8 cellular contexts compared by ENCODE assay signal in genomic region chr5:178130576-178131445, GRCh38. TPM values are rescaled to one million over a fixed set of nuclear protein-coding genes. Genes with fewer than 3 reads are reported as not detected.
DNase-seq lines count a peak whose midpoint lies in the region; ATAC-seq and TF ChIP-seq lines count a peak whose summit lies in the region.

RMND5B (plus strand) TSS chr5:178131014; CDS start chr5:178138120, 7,106 bp downstream.

- peak within 1 kb of the TSS; percentile 36 for H4K12ac ChIP-seq in trophoblast cell (ENCODE audit: low read depth, low read length)

- WGBS in trophoblast cell (ENCODE audit: extremely low coverage, insufficient coverage, insufficient read length): no CpG with 5 or more reads among the region's 102 CpGs
- WGBS in transverse colon (ENCODE audit: low coverage in 1 of 2), 2 donors: 1% methylated on average over 58 of the region's 102 CpGs; no CpG with 5 or more reads in 1 of the 2 donors

- H3K4me3 Mint-ChIP-seq in T-cell: peak within 1 kb of the TSS; percentile 71 to 82 (median 77)

- H3K18ac ChIP-seq in trophoblast cell (ENCODE audit: low read length): peak within 1 kb of the TSS; percentile 19

- H4K8ac ChIP-seq in trophoblast cell (ENCODE audit: low read depth, low read length): peak within 1 kb of the TSS; percentile 90

- in situ Hi-C loops in transverse colon (cut with MboI; ENCODE audit: low pct_ligation_motif_present in 1 of 4, low pct_unique_long_range_greater_than_20kb in 1 of 4, low sequenced_read_pairs in 3 of 4): no loop called here

- H3K36me3 ChIP-seq in adipocyte (ENCODE audit: control insufficient read depth, insufficient read depth, low read length, severe bottlenecking): peaks cover 14% of the 10 kb centered on the region
- H3K36me3 ChIP-seq in cardiac muscle cell: peaks cover 5% of the 10 kb centered on the region
- peaks cover 5% of the 10 kb centered on the region in 2 experiments for H3K36me3 ChIP-seq in trophoblast cell (ENCODE audit: control insufficient read depth in 1 of 2, insufficient read depth in 2 of 2, low read length in 2 of 2)
- H3K36me3 ChIP-seq in transverse colon: peaks cover 0 to 4% (median 0%) of the 10 kb centered on the region in 4 donors

- H3K27me3 ChIP-seq in adipocyte (replicated peaks; ENCODE audit: control insufficient read depth, insufficient read depth, low read length) (no peaks in the 10 kb centered on the region), cardiac muscle cell (no peaks in the 10 kb centered on the region), trophoblast cell (ENCODE audit: insufficient read depth, low read length) (no peaks in the 10 kb centered on the region), transverse colon (no peaks in the 10 kb centered on the region)

- H2BK12ac ChIP-seq in trophoblast cell (ENCODE audit: low read length): no peak within 1 kb of the TSS

- peak within 1 kb of the TSS; percentile 88 for H3K9ac ChIP-seq in adipocyte (ENCODE audit: low read length)
- peak within 1 kb of the TSS; percentile 96 for H3K9ac ChIP-seq in trophoblast cell (ENCODE audit: low read length)

- TF ChIP-seq POLR2A in transverse colon (IDR thresholded peaks at IDR 0.05): peak; percentile 71

- H2BK5ac ChIP-seq in trophoblast cell (ENCODE audit: low read depth, low read length, poor library complexity): peak within 1 kb of the TSS; percentile 51

- H3K4me3 ChIP-seq in GM12865 (ENCODE audit: low read depth, low read length) (peak within 1 kb of the TSS; percentile 99), adipocyte (ENCODE audit: low read length) (peak within 1 kb of the TSS; percentile 89), cardiac muscle cell (peak within 1 kb of the TSS; percentile 100), trophoblast cell (ENCODE audit: low read depth, low read length) (peak within 1 kb of the TSS; percentile 84), transverse colon (peak within 1 kb of the TSS; percentile 90 to 97 (median 92))

- peak within 1 kb of the TSS; percentile 86 for H3K27ac ChIP-seq in cardiac muscle cell
- H3K27ac ChIP-seq in trophoblast cell (ENCODE audit: low read depth, low read length): peak within 1 kb of the TSS; percentile 87
- H3K27ac ChIP-seq in transverse colon: peak within 1 kb of the TSS; percentile 93 to 100 (median 98)

- H3K4me2 ChIP-seq in trophoblast cell (ENCODE audit: low read length): peak within 1 kb of the TSS; percentile 84

- DNase-seq in GM12865 (ENCODE audit: low read depth) (peak; percentile 94), NCI-H1092 (lab: John Stamatoyannopoulos, UW) (peak; percentile 73), T-cell (peak; percentile 54 to 81 (median 69)), adipocyte (ENCODE audit: low read depth) (peak; percentile 95), cardiac muscle cell (ENCODE audit: low read depth in 1 of 2, low spot score in 1 of 2) (peak; percentile 81 to 93), trophoblast cell (peak; percentile 78 to 86), transverse colon (peak; percentile 90)

- H2BK120ac ChIP-seq in trophoblast cell (ENCODE audit: insufficient read depth, low read length, poor library complexity): peak within 1 kb of the TSS; percentile 57

- no peak for TF ChIP-seq CTCF in GM12865 (IDR thresholded peaks at IDR 0.05; ENCODE audit: insufficient read depth, low read depth, low read length, missing control alignments)
- no peak for TF ChIP-seq CTCF in cardiac muscle cell (IDR thresholded peaks at IDR 0.05; ENCODE audit: low read depth, low read length)
- TF ChIP-seq CTCF in transverse colon (IDR thresholded peaks at IDR 0.05): no peak

- TF ChIP-seq EP300 in transverse colon (IDR thresholded peaks at IDR 0.05; ENCODE audit: low read depth): no peak

- peaks cover 11% of the 10 kb centered on the region for H3K79me1 ChIP-seq in trophoblast cell (ENCODE audit: low read length)

- peak within 1 kb of the TSS; percentile 24 for H3K4ac ChIP-seq in trophoblast cell (ENCODE audit: low read depth, low read length)

- H3K36me3 Mint-ChIP-seq in T-cell: peaks cover 10% of the 10 kb centered on the region

- peaks cover 24 to 30% (median 30%) of the 10 kb centered on the region in 3 donors for H3K4me1 Mint-ChIP-seq in T-cell

- peak within 1 kb of the TSS; percentile 64 to 85 for H3K27ac Mint-ChIP-seq in T-cell

- intact Hi-C loops in transverse colon (cut with DNase I; ENCODE audit: low total_unique reads): no loop called here

- no peaks in the 10 kb centered on the region for H3K27me3 Mint-ChIP-seq in T-cell

- H3K79me2 ChIP-seq in trophoblast cell (ENCODE audit: control insufficient read depth, insufficient read depth, low read length, poor library complexity): peaks cover 9% of the 10 kb centered on the region

- peak within 1 kb of the TSS; percentile 22 for H3K14ac ChIP-seq in trophoblast cell (ENCODE audit: low read length)

- POLR2A ChIA-PET in T-cell (lab: Charles Lee): interaction anchor here in 1 of 2 donors (0.7 to 1.1 kb wide), 2 partner anchors 10 to 1455 kb away, joined by 4 to 8 read pairs; no protein-coding TSS in a partner anchor

- H3K4me1 ChIP-seq in adipocyte (ENCODE audit: control insufficient read depth, insufficient read depth, low read length): peaks cover 5% of the 10 kb centered on the region
- H3K4me1 ChIP-seq in cardiac muscle cell (ENCODE audit: low read depth): no peaks in the 10 kb centered on the region
- peaks cover 7 to 8% of the 10 kb centered on the region in 2 experiments for H3K4me1 ChIP-seq in trophoblast cell (ENCODE audit: control insufficient read depth in 1 of 2, insufficient read depth in 2 of 2, low read length in 2 of 2)
- peaks cover 0 to 19% (median 12%) of the 10 kb centered on the region in 4 donors for H3K4me1 ChIP-seq in transverse colon

- peak within 1 kb of the TSS; percentile 30 for H2AFZ ChIP-seq in trophoblast cell (ENCODE audit: insufficient read depth, low read length, poor library complexity)

- H2AK5ac ChIP-seq in trophoblast cell (ENCODE audit: low read length): no peak within 1 kb of the TSS

- H3K9me3 Mint-ChIP-seq in T-cell: no peaks in the 10 kb centered on the region

- peak within 1 kb of the TSS; percentile 14 for H3K23ac ChIP-seq in trophoblast cell (ENCODE audit: low read length)

- peak within 1 kb of the TSS; percentile 75 for H4K91ac ChIP-seq in trophoblast cell (ENCODE audit: low read depth, low read length)

- CTCF ChIA-PET in T-cell (lab: Charles Lee): interaction anchor here (1.4 kb wide), 2 partner anchors 10 kb away, joined by 3 to 4 read pairs; no protein-coding TSS in a partner anchor

- H3K9me3 ChIP-seq in adipocyte (ENCODE audit: control insufficient read depth, low read length) (no peaks in the 10 kb centered on the region), cardiac muscle cell (ENCODE audit: low read depth) (no peaks in the 10 kb centered on the region), trophoblast cell (ENCODE audit: insufficient read depth, low read depth, low read length) (no peaks in the 10 kb centered on the region), transverse colon (no peaks in the 10 kb centered on the region)

- ATAC-seq in HG02571 (IDR thresholded peaks at IDR 0.05; ENCODE audit: unreplicated experiment): peak; percentile 76
- ATAC-seq in T-cell (replicated peaks in 1 of 4): peak; percentile 90 to 93 (median 92)

RNA-seq across cellular contexts. Expression of gene RMND5B, which starts in this region (rescaled TPM):
- total RNA-seq in T-cell (10 to 100 TPM; 22.4 to 40.9 (median 34.7) TPM), cardiac muscle cell (49.7 and 58.8 TPM in 2 replicates), transverse colon (100 to 1,000 TPM in 1 of 4 donors, 10 to 100 TPM in 3; 36.7 to 149 (median 37.8) TPM)
- polyA plus RNA-seq in cardiac muscle cell: 57.2 and 58.2 TPM in 2 replicates
- polyA plus RNA-seq in trophoblast cell (2013): 12.7 and 13.7 TPM in 2 replicates

Comparison
In these comparisons a context has a peak if more than half of its experiments do, and no peak if none do; other contexts are left out.
1. Peak in every context shown above with its lines: DNase-seq, ATAC-seq, H3K4me3 ChIP-seq and H3K27ac ChIP-seq.